In genomic region chr3:71402872-71403271, GRCh38 we compare ENCODE assay signal across 18 cellular contexts.
DNase-seq lines count a peak whose midpoint lies in the region; ATAC-seq and TF ChIP-seq lines count a peak whose summit lies in the region.
"Had no signal": no experiment of that assay in that cellular context is flagged by ENCODE, and none has a peak within 500 bp of the region (broad histone marks: within the 10 kb centered on the region; RNA-seq: fewer than 3 reads in every experiment).

No MANE protein-coding gene starts in this region.

- no peak for TF ChIP-seq CTCF in CD14-positive monocyte (IDR thresholded peaks at IDR 0.05)
- TF ChIP-seq CTCF in CD8-positive, alpha-beta T cell (IDR thresholded peaks at IDR 0.05): no peak
- no peak for TF ChIP-seq CTCF in uterus (IDR thresholded peaks at IDR 0.05)

- no peaks in the 10 kb centered on the region for H3K9me3 ChIP-seq in CD8-positive, alpha-beta T cell (ENCODE audit: low read length)
- H3K9me3 ChIP-seq in T-helper 17 cell (ENCODE audit: control insufficient read depth, low read length, poor library complexity, severe bottlenecking) (no peaks in the 10 kb centered on the region), right cardiac atrium (ENCODE audit: control insufficient read depth, low read length) (no peaks in the 10 kb centered on the region), uterus (no peaks in the 10 kb centered on the region)
- no peaks in the 10 kb centered on the region for H3K9me3 ChIP-seq in naive thymus-derived CD4-positive, alpha-beta T cell (ENCODE audit: control insufficient read depth in 2 of 3, low read length in 3 of 3)
- H3K9me3 ChIP-seq: colonic mucosa, mucosa of descending colon, prostate gland, suprapubic skin, vagina had no signal

- peaks cover 13 to 17% of the 10 kb centered on the region in 2 donors for H3K36me3 Mint-ChIP-seq in CD14-positive monocyte
- peaks cover 39% of the 10 kb centered on the region for H3K36me3 Mint-ChIP-seq in CD8-positive, alpha-beta T cell
- peaks cover 3% of the 10 kb centered on the region for H3K36me3 Mint-ChIP-seq in T-helper 17 cell (ENCODE audit: low read depth)
- peaks cover 5 to 44% (median 28%) of the 10 kb centered on the region in 5 donors for H3K36me3 Mint-ChIP-seq in naive thymus-derived CD4-positive, alpha-beta T cell
- no peaks in the 10 kb centered on the region for H3K36me3 Mint-ChIP-seq in natural killer cell treated with Interleukin-12 subunit alpha and Interleukin-12 subunit beta and Interleukin-15 and Interleukin-18, amount 100 ng/mL, for 72 hours

- peaks cover 51% of the 10 kb centered on the region for H3K4me1 Mint-ChIP-seq in CD14-positive monocyte
- H3K4me1 Mint-ChIP-seq in CD8-positive, alpha-beta T cell (ENCODE audit: low read depth): peaks cover 81% of the 10 kb centered on the region
- peaks cover 44% of the 10 kb centered on the region for H3K4me1 Mint-ChIP-seq in T-helper 17 cell
- H3K4me1 Mint-ChIP-seq in naive thymus-derived CD4-positive, alpha-beta T cell: peaks cover 10 to 99% (median 88%) of the 10 kb centered on the region in 7 donors
- H3K4me1 Mint-ChIP-seq in natural killer cell treated with Interleukin-12 subunit alpha and Interleukin-12 subunit beta and Interleukin-15 and Interleukin-18, amount 100 ng/mL, for 72 hours (ENCODE audit: low read depth in 2 of 2): peaks cover 13 to 21% of the 10 kb centered on the region in 2 donors

- no peak overlapping the region for H3K27ac ChIP-seq in CD8-positive, alpha-beta T cell (ENCODE audit: low read depth, low read length)
- H3K27ac ChIP-seq in naive thymus-derived CD4-positive, alpha-beta T cell (ENCODE audit: low read depth, low read length): peak overlapping the region; percentile 86
- H3K27ac ChIP-seq in right cardiac atrium (ENCODE audit: low read length) (no peak overlapping the region), uterus (no peak overlapping the region)
- H3K27ac ChIP-seq: colonic mucosa, GM23248, prostate gland, suprapubic skin, vagina had no signal

- ATAC-seq in CD8-positive, alpha-beta T cell: no peak
- ATAC-seq in T-helper 17 cell (no peak), right cardiac atrium (no peak)
- no peak for ATAC-seq in naive thymus-derived CD4-positive, alpha-beta T cell
- ATAC-seq in natural killer cell treated with Interleukin-12 subunit alpha and Interleukin-12 subunit beta and Interleukin-15 and Interleukin-18, amount 100 ng/mL, for 72 hours: no peak

- POLR2A ChIA-PET in CD8-positive, alpha-beta T cell (lab: Charles Lee): interaction anchor here (0.5 to 1.4 kb wide), 2 partner anchors 91 to 124 kb away, joined by 3 to 4 read pairs; no protein-coding TSS in a partner anchor
- POLR2A ChIA-PET in naive thymus-derived CD4-positive, alpha-beta T cell (lab: Charles Lee): interaction anchor here (0.7 to 1.4 kb wide), 6 partner anchors 13 to 112 kb away, joined by 3 read pairs; no protein-coding TSS in a partner anchor

- TF ChIP-seq POLR2A in uterus (IDR thresholded peaks at IDR 0.05): no peak

- H3K27ac Mint-ChIP-seq in CD14-positive monocyte (peak overlapping the region; percentile 34 to 87 (median 73)), T-helper 17 cell (peak overlapping the region; percentile 60)
- peak overlapping the region; percentile 87 for H3K27ac Mint-ChIP-seq in CD8-positive, alpha-beta T cell
- H3K27ac Mint-ChIP-seq in naive thymus-derived CD4-positive, alpha-beta T cell: peak overlapping the region in 8 of 9 donors; percentile 81 to 98 (median 90)
- H3K27ac Mint-ChIP-seq in natural killer cell treated with Interleukin-12 subunit alpha and Interleukin-12 subunit beta and Interleukin-15 and Interleukin-18, amount 100 ng/mL, for 72 hours: no peak overlapping the region
- H3K27ac Mint-ChIP-seq: activated T-helper 2 cell treated with anti-CD3 and anti-CD28 coated beads, Interferon-gamma antibody, Interleukin-2, Interleukin-4, amounts not matched to agents 10 μg/mL and 5 μg/mL and 100 μg/mL, durations not matched to agents 14 hours and 24 hours and 36 hours had no signal

- H3K36me3 ChIP-seq in CD8-positive, alpha-beta T cell (ENCODE audit: insufficient read depth, low read length): no peaks in the 10 kb centered on the region
- H3K36me3 ChIP-seq in naive thymus-derived CD4-positive, alpha-beta T cell (ENCODE audit: control insufficient read depth in 2 of 3, insufficient read depth in 3 of 3, low read length in 3 of 3): no peaks in the 10 kb centered on the region
- no peaks in the 10 kb centered on the region for H3K36me3 ChIP-seq in uterus
- H3K36me3 ChIP-seq: colonic mucosa, prostate gland, suprapubic skin, vagina had no signal

- H3K27me3 Mint-ChIP-seq in CD14-positive monocyte (ENCODE audit: low read depth in 3 of 3) (peaks cover 0 to 1% (median 0%) of the 10 kb centered on the region in 3 donors), T-helper 17 cell (no peaks in the 10 kb centered on the region)
- no peaks in the 10 kb centered on the region for H3K27me3 Mint-ChIP-seq in CD8-positive, alpha-beta T cell (ENCODE audit: low read depth)
- H3K27me3 Mint-ChIP-seq in naive thymus-derived CD4-positive, alpha-beta T cell: peaks cover 0 to 36% (median 0%) of the 10 kb centered on the region in 5 donors
- H3K27me3 Mint-ChIP-seq in natural killer cell treated with Interleukin-12 subunit alpha and Interleukin-12 subunit beta and Interleukin-15 and Interleukin-18, amount 100 ng/mL, for 72 hours: no peaks in the 10 kb centered on the region

- H3K27me3 ChIP-seq in CD8-positive, alpha-beta T cell (ENCODE audit: insufficient read depth, low read length): no peaks in the 10 kb centered on the region
- no peaks in the 10 kb centered on the region for H3K27me3 ChIP-seq in naive thymus-derived CD4-positive, alpha-beta T cell (ENCODE audit: control insufficient read depth in 2 of 2, insufficient read depth in 2 of 2, low read length in 2 of 2)
- H3K27me3 ChIP-seq in right cardiac atrium (ENCODE audit: control insufficient read depth, insufficient read depth) (no peaks in the 10 kb centered on the region), uterus (no peaks in the 10 kb centered on the region)
- H3K27me3 ChIP-seq: colonic mucosa, suprapubic skin, vagina had no signal

- CTCF ChIA-PET in CD8-positive, alpha-beta T cell (lab: Charles Lee): no interaction called here
- CTCF ChIA-PET in naive thymus-derived CD4-positive, alpha-beta T cell (lab: Charles Lee): interaction anchor here (0.7 kb wide), 1 partner anchor 110 kb away, joined by 4 read pairs; no protein-coding TSS in a partner anchor

- no peaks in the 10 kb centered on the region for H3K9me3 Mint-ChIP-seq in CD14-positive monocyte
- H3K9me3 Mint-ChIP-seq in CD8-positive, alpha-beta T cell: no peaks in the 10 kb centered on the region
- H3K9me3 Mint-ChIP-seq in naive thymus-derived CD4-positive, alpha-beta T cell: no peaks in the 10 kb centered on the region
- H3K9me3 Mint-ChIP-seq in natural killer cell treated with Interleukin-12 subunit alpha and Interleukin-12 subunit beta and Interleukin-15 and Interleukin-18, amount 100 ng/mL, for 72 hours: no peaks in the 10 kb centered on the region
- H3K9me3 Mint-ChIP-seq: activated T-helper 2 cell treated with anti-CD3 and anti-CD28 coated beads, Interferon-gamma antibody, Interleukin-2, Interleukin-4, amounts not matched to agents 10 μg/mL and 5 μg/mL and 100 μg/mL, durations not matched to agents 14 hours and 24 hours and 36 hours had no signal

- H3K4me3 Mint-ChIP-seq in CD14-positive monocyte: peak overlapping the region; percentile 31 to 33
- H3K4me3 Mint-ChIP-seq in CD8-positive, alpha-beta T cell: no peak overlapping the region
- no peak overlapping the region for H3K4me3 Mint-ChIP-seq in T-helper 17 cell
- H3K4me3 Mint-ChIP-seq in naive thymus-derived CD4-positive, alpha-beta T cell: peak overlapping the region in 8 of 10 donors; percentile 5 to 71 (median 49)
- no peak overlapping the region for H3K4me3 Mint-ChIP-seq in natural killer cell treated with Interleukin-12 subunit alpha and Interleukin-12 subunit beta and Interleukin-15 and Interleukin-18, amount 100 ng/mL, for 72 hours

- intact Hi-C loops in CD14-positive monocyte (cut with micrococcal nuclease): no loop called here
- intact Hi-C loops in CD8-positive, alpha-beta T cell (cut with DNase I, micrococcal nuclease): no loop called here
- intact Hi-C loops in naive thymus-derived CD4-positive, alpha-beta T cell (cut with micrococcal nuclease): no loop called here
- intact Hi-C loops in right cardiac atrium (cut with DNase I): no loop called here
- intact Hi-C loops in uterus (cut with DNase I; ENCODE audit: low total_unique reads): no loop called here

- WGBS in right cardiac atrium: 73% methylated on average over 2 of the region's 2 CpGs

- DNase-seq in CD14-positive monocyte (ENCODE audit: low spot score) (no peak), T-helper 17 cell (no peak), right cardiac atrium (no peak), uterus (no peak)
- no peak for DNase-seq in CD8-positive, alpha-beta T cell
- no peak for DNase-seq in naive thymus-derived CD4-positive, alpha-beta T cell
- no peak for DNase-seq in natural killer cell treated with Interleukin-12 subunit alpha and Interleukin-12 subunit beta and Interleukin-15 and Interleukin-18, amount 100 ng/mL, for 72 hours (ENCODE audit: low spot score)
- DNase-seq: Calu3, colonic mucosa, GM23248, islet precursor cell, mucosa of descending colon, NCI-H1694, NCI-H526 had no signal

- H3K4me1 ChIP-seq in CD8-positive, alpha-beta T cell (ENCODE audit: insufficient read depth, low read length): peaks cover 52% of the 10 kb centered on the region
- H3K4me1 ChIP-seq in naive thymus-derived CD4-positive, alpha-beta T cell (ENCODE audit: control insufficient read depth in 2 of 2, insufficient read depth in 2 of 2, low read length in 2 of 2): peaks cover 21 to 62% of the 10 kb centered on the region in 2 donors
- H3K4me1 ChIP-seq in right cardiac atrium (ENCODE audit: control insufficient read depth, insufficient read depth, low read length) (no peaks in the 10 kb centered on the region), uterus (no peaks in the 10 kb centered on the region)
- H3K4me1 ChIP-seq: prostate gland had no signal

- no peak overlapping the region for H3K4me3 ChIP-seq in CD8-positive, alpha-beta T cell (ENCODE audit: low read depth, low read length)
- H3K4me3 ChIP-seq in naive thymus-derived CD4-positive, alpha-beta T cell (ENCODE audit: low read length): no peak overlapping the region
- no peak overlapping the region for H3K4me3 ChIP-seq in right cardiac atrium (ENCODE audit: low read length)
- H3K4me3 ChIP-seq in uterus: no peak overlapping the region
- H3K4me3 ChIP-seq: colonic mucosa, GM23248, mucosa of descending colon, prostate gland, suprapubic skin, vagina had no signal

Comparison
In these comparisons a context has a peak if more than half of its experiments do, and no peak if none do; other contexts are left out.
1. H3K27ac Mint-ChIP-seq: peak in CD14-positive monocyte (7 of 7), CD8-positive, alpha-beta T cell (single experiment), T-helper 17 cell (single experiment) and naive thymus-derived CD4-positive, alpha-beta T cell (8 of 9); none in natural killer cell treated with Interleukin-12 subunit alpha and Interleukin-12 subunit beta and Interleukin-15 and Interleukin-18, amount 100 ng/mL, for 72 hours (0 of 2).
2. H3K4me3 Mint-ChIP-seq: peak in CD14-positive monocyte (2 of 2) and naive thymus-derived CD4-positive, alpha-beta T cell (8 of 10); none in CD8-positive, alpha-beta T cell (single experiment), T-helper 17 cell (single experiment) and natural killer cell treated with Interleukin-12 subunit alpha and Interleukin-12 subunit beta and Interleukin-15 and Interleukin-18, amount 100 ng/mL, for 72 hours (single experiment).